ENCODE assay signal across 18 cellular contexts in genomic region chr6:97067045-97067444, GRCh38.
DNase-seq lines count a peak whose midpoint lies in the region; ATAC-seq and TF ChIP-seq lines count a peak whose summit lies in the region.
"Had no signal": no experiment of that assay in that cellular context is flagged by ENCODE, and none has a peak within 500 bp of the region (broad histone marks: within the 10 kb centered on the region; RNA-seq: fewer than 3 reads in every experiment).

No MANE protein-coding gene starts in this region.

- POLR2A ChIA-PET in Caco-2 (lab: Charles Lee) = no interaction called here

- CTCF ChIA-PET in Caco-2 (lab: Charles Lee) = no interaction called here

- H3K36me3 ChIP-seq in Caco-2 (ENCODE audit: control insufficient read depth, insufficient read depth, low read length) = no peaks in the 10 kb centered on the region
- H3K36me3 ChIP-seq: neutrophil, upper lobe of left lung had no signal

- H3K4me1 Mint-ChIP-seq in Caco-2 (ENCODE audit: low read depth, unreplicated experiment) = peaks cover 14% of the 10 kb centered on the region
- H3K4me1 Mint-ChIP-seq: activated naive CD4-positive, alpha-beta T cell treated with anti-CD3 and anti-CD28 coated beads, Interleukin-2, amount 10 ng/mL, durations not matched to agents 7 days and 5 days; stimulated activated naive B cell treated with anti-CD40 and anti-IgM and Interleukin-4, amounts not matched to agents 10 μg/mL and 1 μg/mL and 100 μg/mL, for 72 hours had no signal

- DNase-seq in NCI-H69 (lab: John Stamatoyannopoulos, UW) (peak; percentile 35), Caco-2 (no peak), NCI-H2081 (lab: John Stamatoyannopoulos, UW) (no peak), NCI-H187 (lab: John Stamatoyannopoulos, UW) (no peak), COLO668 (lab: John Stamatoyannopoulos, UW; ENCODE audit: unreplicated experiment) (no peak)
- DNase-seq: activated CD4-positive, alpha-beta T cell treated with anti-CD3 and anti-CD28 coated beads, Interleukin-2, amount 50 U/mL, for 48 hours; activated naive CD4-positive, alpha-beta T cell treated with anti-CD3 and anti-CD28 coated beads, Interleukin-2, amount 10 ng/mL, durations not matched to agents 7 days and 5 days; hippocampal formation; NCI-H146; NCI-H226; retina; stimulated activated naive B cell treated with anti-CD40 and anti-IgM and Interleukin-4, amounts not matched to agents 10 μg/mL and 1 μg/mL and 100 μg/mL, for 72 hours; SW 1271; upper lobe of left lung had no signal

- H3K4me3 ChIP-seq in Caco-2 (ENCODE audit: low read depth, low read length) = no peak overlapping the region
- H3K4me3 ChIP-seq: upper lobe of left lung had no signal

- H3K4me1 ChIP-seq in Caco-2 = no peaks in the 10 kb centered on the region; the same call in 1 of the 2 replicates
- H3K4me1 ChIP-seq: upper lobe of left lung had no signal

- no peak overlapping the region for H3K27ac Mint-ChIP-seq in Caco-2 (ENCODE audit: unreplicated experiment)
- H3K27ac Mint-ChIP-seq: activated naive CD4-positive, alpha-beta T cell treated with anti-CD3 and anti-CD28 coated beads, Interleukin-2, amount 10 ng/mL, durations not matched to agents 7 days and 5 days; stimulated activated naive B cell treated with anti-CD40 and anti-IgM and Interleukin-4, amounts not matched to agents 10 μg/mL and 1 μg/mL and 100 μg/mL, for 72 hours had no signal

- intact Hi-C loops in Caco-2 (cut with micrococcal nuclease; ENCODE audit: unreplicated experiment) = loop anchor here (5.0 to 10.0 kb wide), 2 partner anchors 218 to 370 kb away; partner anchors contain the start of gene MMS22L

- no TSS peak for BruUV-seq in Caco-2 (replicated peaks; lab: Mats Ljungman, UMichigan)

- no peak for TF ChIP-seq CTCF in Caco-2 (IDR thresholded peaks at IDR 0.05; ENCODE audit: insufficient read depth in 1 of 2, low read depth in 1 of 2, low read length in 1 of 2, severe bottlenecking in 1 of 2, unreplicated experiment in 1 of 2)

- H3K36me3 Mint-ChIP-seq in Caco-2 (ENCODE audit: insufficient read depth, unreplicated experiment) = no peaks in the 10 kb centered on the region
- H3K36me3 Mint-ChIP-seq: activated naive CD4-positive, alpha-beta T cell treated with anti-CD3 and anti-CD28 coated beads, Interleukin-2, amount 10 ng/mL, durations not matched to agents 7 days and 5 days; stimulated activated naive B cell treated with anti-CD40 and anti-IgM and Interleukin-4, amounts not matched to agents 10 μg/mL and 1 μg/mL and 100 μg/mL, for 72 hours had no signal

- no peak overlapping the region for H3K4me3 Mint-ChIP-seq in Caco-2 (ENCODE audit: unreplicated experiment)
- H3K4me3 Mint-ChIP-seq: activated naive CD4-positive, alpha-beta T cell treated with anti-CD3 and anti-CD28 coated beads, Interleukin-2, amount 10 ng/mL, durations not matched to agents 7 days and 5 days; stimulated activated naive B cell treated with anti-CD40 and anti-IgM and Interleukin-4, amounts not matched to agents 10 μg/mL and 1 μg/mL and 100 μg/mL, for 72 hours had no signal

- no peaks in the 10 kb centered on the region for H3K9me3 ChIP-seq in Caco-2
- H3K9me3 ChIP-seq: neutrophil, upper lobe of left lung had no signal

- H3K9me3 Mint-ChIP-seq in Caco-2 (ENCODE audit: unreplicated experiment) = no peaks in the 10 kb centered on the region
- H3K9me3 Mint-ChIP-seq: activated naive CD4-positive, alpha-beta T cell treated with anti-CD3 and anti-CD28 coated beads, Interleukin-2, amount 10 ng/mL, durations not matched to agents 7 days and 5 days; stimulated activated naive B cell treated with anti-CD40 and anti-IgM and Interleukin-4, amounts not matched to agents 10 μg/mL and 1 μg/mL and 100 μg/mL, for 72 hours had no signal

- H3K27me3 ChIP-seq in Caco-2 (replicated peaks; ENCODE audit: control insufficient read depth, insufficient read depth, low read length) = no peaks in the 10 kb centered on the region
- H3K27me3 ChIP-seq: upper lobe of left lung had no signal

- ATAC-seq in GM18511 (IDR thresholded peaks at IDR 0.05; ENCODE audit: unreplicated experiment) (peak; percentile 52), GM19463 (IDR thresholded peaks at IDR 0.05; ENCODE audit: unreplicated experiment) (peak; percentile 77), HG02642 (IDR thresholded peaks at IDR 0.05; ENCODE audit: poor library complexity, unreplicated experiment) (peak; percentile 71)
- ATAC-seq: stimulated activated naive B cell treated with anti-CD40 and anti-IgM and Interleukin-4, amounts not matched to agents 10 μg/mL and 1 μg/mL and 100 μg/mL, for 72 hours had no signal

- H3K27me3 Mint-ChIP-seq in Caco-2 (ENCODE audit: insufficient read depth, unreplicated experiment) = no peaks in the 10 kb centered on the region
- H3K27me3 Mint-ChIP-seq: activated naive CD4-positive, alpha-beta T cell treated with anti-CD3 and anti-CD28 coated beads, Interleukin-2, amount 10 ng/mL, durations not matched to agents 7 days and 5 days had no signal
